ENCODE assay signal across 8 cellular contexts in the genomic region with DNA sequence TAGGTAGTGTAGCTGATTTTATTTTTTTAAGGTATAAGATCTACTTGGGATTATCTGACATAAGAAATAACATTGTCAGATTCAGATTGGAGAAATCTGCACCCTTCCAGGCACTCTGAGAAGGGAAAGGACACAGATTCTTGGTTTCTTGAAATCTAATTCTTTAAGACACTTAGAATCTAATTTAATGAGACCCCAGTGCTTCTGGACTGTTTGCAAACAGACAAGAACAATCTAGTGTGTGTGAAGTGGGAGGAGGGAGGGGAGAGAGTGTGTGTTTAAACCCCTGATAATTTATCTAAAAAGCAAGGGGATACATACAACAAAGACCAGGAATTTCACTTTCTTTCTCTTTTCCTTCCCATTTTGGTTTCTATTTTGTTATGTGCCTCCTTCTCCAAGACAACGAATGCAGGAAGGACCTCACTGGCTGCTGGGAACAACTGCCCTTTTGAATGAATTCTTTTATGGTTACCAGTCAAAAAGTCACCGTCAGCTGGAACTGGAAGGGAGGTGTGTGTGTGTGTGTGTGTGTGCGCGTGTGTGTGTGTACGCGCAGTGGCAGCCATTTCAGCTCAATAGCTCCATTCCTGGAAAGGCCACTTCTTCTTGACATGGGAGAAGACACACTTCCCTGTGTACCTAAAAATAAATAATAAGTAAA.
DNase-seq lines count a peak whose midpoint lies in the region; FAIRE-seq and TF ChIP-seq lines count a peak whose summit lies in the region.

No MANE protein-coding gene starts in this region.

- H3K4me3 ChIP-seq in adrenal gland: no peak overlapping the region
- peak overlapping the region; percentile 55 to 59 for H3K4me3 ChIP-seq in kidney (ENCODE audit: low read length in 2 of 2)
- H3K4me3 ChIP-seq in tibial nerve: peak overlapping the region in 2 of 4 donors; percentile 0 to 25

- peak; percentile 13 for DNase-seq in activated CD4-positive, alpha-beta T cell treated with anti-CD3 and anti-CD28 coated beads for 48 hours
- DNase-seq in activated CD4-positive, alpha-beta T cell treated with anti-CD3 and anti-CD28 coated beads, Interleukin-2, amount 50 U/mL, for 1 hour: no peak
- DNase-seq in adrenal gland: peak in 3 of 7 donors; percentile 25 to 60 (median 37)
- no peak for DNase-seq in kidney
- DNase-seq in tibial nerve (ENCODE audit: low spot score in 2 of 2): peak in 1 of 2 donors; percentile 47
- no peak for DNase-seq in NCI-H2171 (lab: John Stamatoyannopoulos, UW)
- DNase-seq in frontal cortex (ENCODE audit: low spot score in 2 of 2): no peak
- DNase-seq in NCI-H1105 (lab: John Stamatoyannopoulos, UW): no peak

- FAIRE-seq in kidney (lab: Jason Lieb, UNC) (no peak), frontal cortex (lab: Jason Lieb, UNC) (no peak)

- TF ChIP-seq POLR2A in adrenal gland (IDR thresholded peaks at IDR 0.05) (no peak), tibial nerve (IDR thresholded peaks at IDR 0.05) (no peak)

- H3K27ac ChIP-seq in adrenal gland (peak overlapping the region in 3 of 5 donors; percentile 25 to 47 (median 27)), kidney (ENCODE audit: low read depth in 2 of 2, low read length in 2 of 2) (peak overlapping the region; percentile 59 to 75), tibial nerve (peak overlapping the region; percentile 72 to 82 (median 78))

- TF ChIP-seq CTCF in adrenal gland (IDR thresholded peaks at IDR 0.05) (no peak), kidney (IDR thresholded peaks at IDR 0.05; ENCODE audit: borderline replicate concordance, extremely low read depth, insufficient read depth) (no peak), tibial nerve (IDR thresholded peaks at IDR 0.05) (no peak)

- WGBS in adrenal gland, 4 donors: 47 to 57% (median 51%) methylated on average over 6 of the region's 6 CpGs
- WGBS in tibial nerve, 2 donors: 15 to 26% methylated on average over 6 of the region's 6 CpGs

- H3K36me3 ChIP-seq in adrenal gland (replicated peaks in 1 of 2) (no peaks in the 10 kb centered on the region), kidney (ENCODE audit: control insufficient read depth in 1 of 2, insufficient read depth in 2 of 2, low read length in 2 of 2) (no peaks in the 10 kb centered on the region), tibial nerve (no peaks in the 10 kb centered on the region)

- peaks cover 0 to 25% of the 10 kb centered on the region in 2 donors for H3K4me1 ChIP-seq in adrenal gland (replicated peaks in 1 of 2)
- peaks cover 11 to 15% of the 10 kb centered on the region in 2 donors for H3K4me1 ChIP-seq in kidney (ENCODE audit: control insufficient read depth in 1 of 2, insufficient read depth in 1 of 2, low read depth in 1 of 2, low read length in 2 of 2)
- peaks cover 3 to 56% (median 21%) of the 10 kb centered on the region in 4 donors for H3K4me1 ChIP-seq in tibial nerve

- intact Hi-C loops in adrenal gland (cut with DNase I): loop anchor here in 1 of 2 donors (10.0 kb wide), 1 partner anchor 366 kb away; no protein-coding TSS in a partner anchor
- intact Hi-C loops in kidney (cut with DNase I): no loop called here

- no peaks in the 10 kb centered on the region for H3K27me3 ChIP-seq in adrenal gland
- no peaks in the 10 kb centered on the region for H3K27me3 ChIP-seq in tibial nerve

- peak in 1 of 2 donors; percentile 67 for TF ChIP-seq EP300 in tibial nerve (IDR thresholded peaks at IDR 0.05)

- H3K9ac ChIP-seq in kidney (ENCODE audit: low read length in 2 of 2): peak overlapping the region; percentile 41 to 64

- no peaks in the 10 kb centered on the region for H3K9me3 ChIP-seq in adrenal gland (replicated peaks in 1 of 3)
- H3K9me3 ChIP-seq in kidney (ENCODE audit: control insufficient read depth in 1 of 2, low read length in 2 of 2): no peaks in the 10 kb centered on the region
- no peaks in the 10 kb centered on the region for H3K9me3 ChIP-seq in tibial nerve

Comparison
In these comparisons a context has a peak if more than half of its experiments do, and no peak if none do; other contexts are left out.
1. H3K27ac ChIP-seq: peak in every context shown above with its lines; median percentile 78 in tibial nerve; 67 in kidney; 27 in adrenal gland.
2. H3K4me3 ChIP-seq: peak in kidney (2 of 2); none in adrenal gland (0 of 4).